12 cellular contexts compared by ENCODE assay signal in the genomic region with DNA sequence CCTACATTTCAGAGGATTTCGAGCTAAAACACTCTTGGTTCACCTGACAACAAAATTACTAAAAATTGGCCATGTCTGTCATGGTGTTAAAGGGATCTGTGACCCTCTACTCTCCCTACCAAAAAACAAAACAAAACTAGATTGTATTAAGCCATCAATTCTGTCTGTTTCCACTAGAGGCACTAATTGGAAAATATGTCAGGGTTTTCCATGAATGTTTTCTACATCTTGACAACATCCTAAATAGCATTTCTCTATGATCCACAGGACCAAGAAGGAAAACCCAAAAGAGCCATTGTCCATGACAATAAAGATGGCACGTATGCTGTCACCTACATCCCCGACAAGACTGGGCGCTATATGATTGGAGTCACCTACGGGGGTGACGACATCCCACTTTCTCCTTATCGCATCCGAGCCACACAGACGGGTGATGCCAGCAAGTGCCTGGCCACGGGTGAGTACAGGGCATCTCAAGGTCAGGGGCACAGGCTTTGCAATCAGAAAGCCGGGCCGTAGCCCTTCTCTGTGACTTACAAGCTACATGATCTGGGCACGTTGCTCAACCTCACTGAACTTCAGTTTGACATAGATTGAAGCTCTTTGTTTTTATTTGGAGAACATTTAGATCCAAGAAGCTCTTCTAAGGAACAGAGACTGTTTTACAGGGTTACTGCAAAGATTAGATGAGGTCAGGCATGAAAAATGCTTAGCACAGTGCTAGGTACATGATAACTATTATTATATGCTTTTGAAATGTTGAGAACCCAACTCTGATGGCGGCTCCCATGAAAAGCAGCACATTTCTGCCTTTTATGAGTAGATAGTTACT.
DNase-seq lines count a peak whose midpoint lies in the region; ATAC-seq and TF ChIP-seq lines count a peak whose summit lies in the region.
"Had no signal": no experiment of that assay in that cellular context is flagged by ENCODE, and none has a peak within 500 bp of the region (broad histone marks: within the 10 kb centered on the region; RNA-seq: fewer than 3 reads in every experiment).

No MANE protein-coding gene starts in this region.

- no peaks in the 10 kb centered on the region for H3F3A ChIP-seq in DOHH2 (ENCODE audit: control insufficient read depth, insufficient read depth)

- no peak overlapping the region for H2AFZ ChIP-seq in osteoblast (ENCODE audit: low read length)

- H3K79me2 ChIP-seq in DOHH2 (ENCODE audit: control insufficient read depth, low read length) (no peaks in the 10 kb centered on the region), osteoblast (ENCODE audit: insufficient read depth, low read length) (no peaks in the 10 kb centered on the region)

- DNase-seq in NCI-H2227 treated with DMSO at 0.1 percent for 48 hours (lab: John Stamatoyannopoulos, UW) (peak; percentile 30), epithelial cell of esophagus (ENCODE audit: low read depth) (no peak), osteoblast (ENCODE audit: insufficient read length, low spot score, missing footprints) (no peak), AG08396 (ENCODE audit: low spot score) (no peak), DMS 273 (lab: John Stamatoyannopoulos, UW; ENCODE audit: unreplicated experiment) (no peak)
- DNase-seq: activated CD4-positive, alpha-beta T cell treated with anti-CD3 and anti-CD28 coated beads, Interleukin-2, amount 50 U/mL, for 4 hours; EL; foreskin melanocyte; NCI-H187 had no signal

- H3K4me1 ChIP-seq in DOHH2 (ENCODE audit: control insufficient read depth, low read length) (no peaks in the 10 kb centered on the region), osteoblast (ENCODE audit: insufficient read depth, low read length) (no peaks in the 10 kb centered on the region)

- H3K36me3 ChIP-seq in DOHH2 (ENCODE audit: control insufficient read depth, low read length) (no peaks in the 10 kb centered on the region), osteoblast (ENCODE audit: insufficient read depth, low read length) (peaks cover 96% of the 10 kb centered on the region)

- no peak for ATAC-seq in GM21423 (IDR thresholded peaks at IDR 0.05; ENCODE audit: unreplicated experiment)
- no peak for ATAC-seq in GM18498 (IDR thresholded peaks at IDR 0.05; ENCODE audit: unreplicated experiment)

- no peaks in the 10 kb centered on the region for H3K9me2 ChIP-seq in DOHH2 (replicated peaks; ENCODE audit: control insufficient read depth, low read length)

- no peaks in the 10 kb centered on the region for H3K27me3 ChIP-seq in DOHH2 (ENCODE audit: control insufficient read depth, low read length)
- no peaks in the 10 kb centered on the region for H3K27me3 ChIP-seq in osteoblast (ENCODE audit: insufficient read depth, low read length)

- peak; percentile 52 for TF ChIP-seq CTCF in DOHH2 (IDR thresholded peaks at IDR 0.05; ENCODE audit: low read depth, low read length, poor library complexity, severe bottlenecking)
- peak; percentile 17 for TF ChIP-seq CTCF in epithelial cell of esophagus (IDR thresholded peaks at IDR 0.05; ENCODE audit: insufficient read depth, low read depth, low read length, missing control alignments)
- TF ChIP-seq CTCF in osteoblast (IDR thresholded peaks at IDR 0.05; ENCODE audit: extremely low read depth, low read depth, low read length) = peak; percentile 51

- no peak overlapping the region for H3K4me3 ChIP-seq in DOHH2 (ENCODE audit: low read length)
- H3K4me3 ChIP-seq in epithelial cell of esophagus (ENCODE audit: low read length) = no peak overlapping the region
- H3K4me3 ChIP-seq in osteoblast (ENCODE audit: insufficient read depth, low read length) = no peak overlapping the region

- H4K20me1 ChIP-seq in DOHH2 (ENCODE audit: control insufficient read depth, insufficient read depth, low read depth, low read length) (no peaks in the 10 kb centered on the region), osteoblast (ENCODE audit: insufficient read depth, low read length) (peaks cover 20% of the 10 kb centered on the region)

- H3K4me2 ChIP-seq in DOHH2 (ENCODE audit: low read length) (no peak overlapping the region), osteoblast (ENCODE audit: insufficient read depth, low read length) (no peak overlapping the region)

- H3K27ac ChIP-seq in DOHH2 (ENCODE audit: low read depth, low read length) (no peak overlapping the region), osteoblast (ENCODE audit: low read depth, low read length) (no peak overlapping the region)

- H3K9me3 ChIP-seq in DOHH2 (ENCODE audit: control insufficient read depth, insufficient read depth, low read length) (no peaks in the 10 kb centered on the region), osteoblast (ENCODE audit: low read depth, low read length) (no peaks in the 10 kb centered on the region)
